1 cellular context compared by ENCODE assay signal in the genomic region with DNA sequence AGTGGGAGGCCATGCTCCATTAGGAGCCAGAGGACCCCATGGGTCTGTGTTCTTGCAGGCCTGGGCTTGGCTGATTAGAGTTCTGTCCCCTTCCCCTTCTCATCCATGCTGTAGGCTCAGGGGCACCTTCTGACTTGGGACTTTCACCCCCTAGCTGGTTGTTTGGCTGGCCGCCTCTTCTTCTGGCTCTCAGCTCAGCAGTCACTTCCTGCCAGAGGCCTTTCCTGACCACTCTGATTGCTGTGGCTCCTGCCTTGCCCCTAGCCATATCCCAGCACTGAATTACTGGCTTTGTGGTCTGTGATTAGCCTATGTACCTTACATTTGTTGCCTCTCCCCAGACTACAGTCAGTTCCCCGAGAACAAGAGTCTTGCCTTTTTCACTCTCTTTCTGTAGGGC.
TF ChIP-seq lines count a peak whose summit lies in the region.

No MANE protein-coding gene starts in this region.

TF ChIP-seq in GM23338, 12 proteins besides CTCF, POLR2A, EP300 and RAD21 (continued from another document):
- TF ChIP-seq EZH2phosphoT487 (IDR thresholded peaks at IDR 0.05; ENCODE audit: unreplicated experiment): no peak
